ENCODE assay signal across 23 cellular contexts in the genomic region with DNA sequence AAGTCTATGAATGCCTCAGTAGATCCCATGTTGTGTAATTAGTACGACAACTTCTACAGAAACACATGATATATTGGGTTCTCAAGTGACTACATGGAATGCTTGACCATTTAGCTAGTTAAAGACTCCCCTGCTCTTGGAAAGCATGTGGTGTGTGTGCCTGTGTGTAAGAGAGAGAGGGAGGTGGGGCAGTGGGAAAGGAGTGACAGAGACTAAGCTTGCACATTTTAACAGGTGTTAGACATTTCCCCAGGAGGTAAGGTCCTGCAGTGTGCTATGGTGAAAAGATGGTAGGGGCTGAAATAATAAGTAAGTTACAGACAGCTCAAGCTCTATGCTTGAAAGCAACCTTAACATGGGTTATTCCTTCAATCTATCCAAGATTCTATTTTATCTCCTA.
DNase-seq lines count a peak whose midpoint lies in the region; TF ChIP-seq lines count a peak whose summit lies in the region.
"Had no signal": no experiment of that assay in that cellular context is flagged by ENCODE, and none has a peak within 500 bp of the region (broad histone marks: within the 10 kb centered on the region; RNA-seq: fewer than 3 reads in every experiment).

No MANE protein-coding gene starts in this region.

- H3K4me3 Mint-ChIP-seq in endodermal cell (no peak overlapping the region), mesothelial cell of epicardium (no peak overlapping the region)
- H3K4me3 Mint-ChIP-seq: CD14-positive monocyte; CD4-positive, alpha-beta memory T cell; CD4-positive, CD25-positive, alpha-beta regulatory T cell; CD8-positive, alpha-beta memory T cell had no signal

- H3K36me3 ChIP-seq in endodermal cell (ENCODE audit: control insufficient read depth, insufficient read depth, low read length): no peaks in the 10 kb centered on the region
- H3K36me3 ChIP-seq: BE2C, BLaER1 had no signal

- H3K4me3 ChIP-seq in endodermal cell (ENCODE audit: low read length): peak overlapping the region; percentile 7
- H3K4me3 ChIP-seq: BLaER1 had no signal

- DNase-seq in NCI-H69 (lab: John Stamatoyannopoulos, UW) (peak; percentile 2), endodermal cell (peak; percentile 72), left kidney (ENCODE audit: low read depth, low spot score) (peak; percentile 36), mesothelial cell of epicardium (ENCODE audit: low spot score in 2 of 2, unreplicated experiment in 2 of 2) (no peak), kidney tubule cell (ENCODE audit: low spot score) (no peak), DMS79 (lab: John Stamatoyannopoulos, UW) (no peak), ureter (ENCODE audit: low spot score) (no peak)
- DNase-seq in activated effector memory CD4-positive, alpha-beta T cell treated with Interleukin-2 at 50 U/mL for 16 hours: no peak
- DNase-seq: 8988T; ACHN; BE2C; C1 segment of cervical spinal cord; CD4-positive, alpha-beta memory T cell; CD4-positive, CD25-positive, alpha-beta regulatory T cell; CD8-positive, alpha-beta memory T cell; COR-L47; DMS 273 treated with DMSO at 0.1 percent for 48 hours; DMS153; DMS53; DMS79 treated with DMSO at 0.1 percent for 48 hours; GF-D8 had no signal

- peaks cover 19% of the 10 kb centered on the region for H3K9me3 Mint-ChIP-seq in endodermal cell
- H3K9me3 Mint-ChIP-seq in mesothelial cell of epicardium: peaks cover 7% of the 10 kb centered on the region

- 77 to 83% methylated on average over 1 of the region's 1 CpG for WGBS in endodermal cell (ENCODE audit: insufficient coverage in 1 of 2, insufficient read length in 1 of 2), 2 experiments

- peaks cover 9% of the 10 kb centered on the region for H3K4me1 ChIP-seq in endodermal cell (ENCODE audit: control insufficient read depth, insufficient read depth, low read length)
- H3K4me1 ChIP-seq: BE2C, BLaER1 had no signal

- H3K4me1 Mint-ChIP-seq in endodermal cell: peaks cover 17% of the 10 kb centered on the region
- H3K4me1 Mint-ChIP-seq in mesothelial cell of epicardium: peaks cover 15% of the 10 kb centered on the region
- H3K4me1 Mint-ChIP-seq: CD14-positive monocyte; CD4-positive, alpha-beta memory T cell; CD4-positive, CD25-positive, alpha-beta regulatory T cell; CD8-positive, alpha-beta memory T cell had no signal

- H3K27ac Mint-ChIP-seq in endodermal cell (peak overlapping the region; percentile 13), mesothelial cell of epicardium (peak overlapping the region; percentile 29)
- H3K27ac Mint-ChIP-seq: CD14-positive monocyte; CD4-positive, alpha-beta memory T cell; CD4-positive, CD25-positive, alpha-beta regulatory T cell; CD8-positive, alpha-beta memory T cell had no signal

- H3K27me3 Mint-ChIP-seq in endodermal cell (ENCODE audit: insufficient read depth): no peaks in the 10 kb centered on the region
- peaks cover 2% of the 10 kb centered on the region for H3K27me3 Mint-ChIP-seq in mesothelial cell of epicardium (ENCODE audit: low read depth)
- H3K27me3 Mint-ChIP-seq: CD4-positive, CD25-positive, alpha-beta regulatory T cell had no signal

- H3K9me3 ChIP-seq in endodermal cell (ENCODE audit: control insufficient read depth, low read length): no peaks in the 10 kb centered on the region
- H3K9me3 ChIP-seq: BE2C, BLaER1 had no signal

- H3K27me3 ChIP-seq in endodermal cell (ENCODE audit: control insufficient read depth, insufficient read depth, low read length, poor library complexity, severe bottlenecking): no peaks in the 10 kb centered on the region
- H3K27me3 ChIP-seq: BE2C, BLaER1 had no signal

- H3K9ac ChIP-seq in endodermal cell (ENCODE audit: extremely low read depth, low read length, poor library complexity, severe bottlenecking): no peak overlapping the region
- H3K9ac ChIP-seq: BLaER1 had no signal

- peaks cover 5% of the 10 kb centered on the region for H3K36me3 Mint-ChIP-seq in endodermal cell (ENCODE audit: low read depth)
- peaks cover 1% of the 10 kb centered on the region for H3K36me3 Mint-ChIP-seq in mesothelial cell of epicardium
- H3K36me3 Mint-ChIP-seq: CD14-positive monocyte; CD4-positive, CD25-positive, alpha-beta regulatory T cell had no signal

- no peak overlapping the region for H3K27ac ChIP-seq in endodermal cell (ENCODE audit: low read depth, low read length)
- H3K27ac ChIP-seq: BLaER1 had no signal

- no peak for TF ChIP-seq CTCF in endodermal cell (conservative IDR thresholded peaks at IDR 0.05)
- TF ChIP-seq CTCF in mesothelial cell of epicardium (IDR thresholded peaks at IDR 0.05; ENCODE audit: unreplicated experiment): no peak

Comparison
In these comparisons a context has a peak if more than half of its experiments do, and no peak if none do; other contexts are left out.
1. DNase-seq: peak in NCI-H69 (single experiment), endodermal cell (single experiment) and left kidney (single experiment); none in mesothelial cell of epicardium (0 of 2), kidney tubule cell (single experiment), DMS79 (single experiment), ureter (single experiment) and activated effector memory CD4-positive, alpha-beta T cell treated with Interleukin-2 at 50 U/mL for 16 hours (single experiment).